21 cellular contexts compared by ENCODE assay signal in genomic region chr6:122422003-122422402, GRCh38. TPM values are rescaled to one million over a fixed set of nuclear protein-coding genes. Genes with fewer than 3 reads are reported as not detected.
DNase-seq lines count a peak whose midpoint lies in the region; ATAC-seq, FAIRE-seq and TF ChIP-seq lines count a peak whose summit lies in the region.
"Had no signal": no experiment of that assay in that cellular context is flagged by ENCODE, and none has a peak within 500 bp of the region (broad histone marks: within the 10 kb centered on the region; RNA-seq: fewer than 3 reads in every experiment).

No MANE protein-coding gene starts in this region.

- POLR2A ChIA-PET in HepG2 (lab: Yijun Ruan, JAX) = no interaction called here
- POLR2A ChIA-PET in HEK293 (lab: Yijun Ruan, JAX) = no interaction called here
- POLR2A ChIA-PET in K562 (lab: Yijun Ruan, JAX) = no interaction called here

- peaks cover 6 to 72% of the 10 kb centered on the region in 2 experiments for H3K36me3 ChIP-seq in HepG2 (replicated peaks in 1 of 2; ENCODE audit: control insufficient read depth in 1 of 2, insufficient read depth in 2 of 2, low read length in 2 of 2)
- H3K36me3 ChIP-seq in right lobe of liver = peaks cover 0 to 36% (median 0%) of the 10 kb centered on the region in 4 donors
- peaks cover 54 to 93% of the 10 kb centered on the region in 2 experiments for H3K36me3 ChIP-seq in HEK293 (ENCODE audit: control insufficient read depth in 2 of 2, insufficient read depth in 1 of 2, low read length in 2 of 2)
- H3K36me3 ChIP-seq in K562 (ENCODE audit: control insufficient read depth, insufficient read depth, low read length) = peaks cover 92% of the 10 kb centered on the region

- TF ChIP-seq CTCF in HepG2 (CRISPR knock-in tag; IDR thresholded peaks at IDR 0.05) (no peak), right lobe of liver (IDR thresholded peaks at IDR 0.05) (no peak), HEK293 (tag by site-specific recombination; IDR thresholded peaks at IDR 0.05) (no peak), K562 (IDR thresholded peaks at IDR 0.05 in 2 of 3, conservative IDR thresholded peaks at IDR 0.05 in 1 of 3; ENCODE audit: insufficient read depth in 2 of 3, low read depth in 1 of 3, low read length in 3 of 3) (no peak)

- H4K20me1 ChIP-seq in HepG2 (ENCODE audit: insufficient read depth, low read length) = no peaks in the 10 kb centered on the region
- no peaks in the 10 kb centered on the region for H4K20me1 ChIP-seq in K562 (replicated peaks; ENCODE audit: control insufficient read depth, insufficient read depth, low read length)
- H4K20me1 ChIP-seq: BLaER1 treated with 17β-estradiol and CSF1 and Interleukin-3, amounts not matched to agents 10 nM and 100 nM had no signal

- H3K9me1 ChIP-seq in K562 (ENCODE audit: control insufficient read depth, insufficient read depth, low read length) = no peaks in the 10 kb centered on the region

- CTCF ChIA-PET in HepG2 (lab: Yijun Ruan, JAX; ENCODE audit: low intra/inter-chr PET ratio, low total read pairs) (no interaction called here), HEK293 (lab: Yijun Ruan, JAX) (interaction anchor here (0.6 kb wide), 1 partner anchor 237 kb away, joined by 3 read pairs; no protein-coding TSS in a partner anchor), K562 (lab: Yijun Ruan, JAX; ENCODE audit: low intra/inter-chr PET ratio) (no interaction called here)

- no peak for TF ChIP-seq EP300 in HepG2 (IDR thresholded peaks at IDR 0.05; ENCODE audit: low read depth in 2 of 2, low read length in 2 of 2)
- no peak for TF ChIP-seq EP300 in HepG2 (CRISPR knock-in tag; IDR thresholded peaks at IDR 0.05; ENCODE audit: borderline replicate concordance)
- TF ChIP-seq EP300 in K562 (IDR thresholded peaks at IDR 0.05; ENCODE audit: low read length) = no peak

- H3K4me2 ChIP-seq in HepG2 (ENCODE audit: low read depth, low read length) (no peak overlapping the region), K562 (ENCODE audit: insufficient read depth, low read length) (no peak overlapping the region)
- H3K4me2 ChIP-seq: A549; BLaER1 treated with 17β-estradiol and CSF1 and Interleukin-3, amounts not matched to agents 10 nM and 100 nM had no signal

- H2AFZ ChIP-seq in HepG2 (ENCODE audit: low read length) (no peak overlapping the region), K562 (ENCODE audit: low read depth, low read length) (no peak overlapping the region)

- no peaks in the 10 kb centered on the region for H3K4me1 ChIP-seq in HepG2 (ENCODE audit: insufficient read depth, low read length)
- no peaks in the 10 kb centered on the region for H3K4me1 ChIP-seq in right lobe of liver
- H3K4me1 ChIP-seq in HEK293 (ENCODE audit: control insufficient read depth, insufficient read depth, low read length) = peaks cover 5% of the 10 kb centered on the region
- H3K4me1 ChIP-seq in K562 (replicated peaks in 1 of 2; ENCODE audit: control insufficient read depth in 2 of 2, insufficient read depth in 2 of 2, low read length in 2 of 2) = no peaks in the 10 kb centered on the region
- H3K4me1 ChIP-seq: A549, Caco-2 had no signal

- H3K27me3 ChIP-seq in HepG2 (ENCODE audit: control insufficient read depth in 1 of 2, insufficient read depth in 2 of 2, low read length in 2 of 2) = no peaks in the 10 kb centered on the region
- no peaks in the 10 kb centered on the region for H3K27me3 ChIP-seq in right lobe of liver
- H3K27me3 ChIP-seq in K562 (ENCODE audit: control insufficient read depth in 2 of 2, insufficient read depth in 2 of 2, low read length in 2 of 2) = no peaks in the 10 kb centered on the region
- H3K27me3 ChIP-seq: BLaER1 treated with 17β-estradiol and CSF1 and Interleukin-3, amounts not matched to agents 10 nM and 100 nM had no signal

- ATAC-seq in HepG2 (no peak), right lobe of liver (no peak), K562 (no peak)
- ATAC-seq: A549; CD8-positive, alpha-beta T cell had no signal

- no peak for TF ChIP-seq POLR2A in HepG2 (IDR thresholded peaks at IDR 0.05; ENCODE audit: insufficient read depth in 1 of 2, low read depth in 2 of 2, low read length in 2 of 2)
- no peak for TF ChIP-seq POLR2A in right lobe of liver (IDR thresholded peaks at IDR 0.05)
- no peak for TF ChIP-seq POLR2A in K562 (conservative IDR thresholded peaks at IDR 0.05)

- intact Hi-C loops in HepG2 (cut with micrococcal nuclease; ENCODE audit: unreplicated experiment) = no loop called here
- intact Hi-C loops in right lobe of liver (cut with DNase I) = no loop called here
- intact Hi-C loops in K562 (cut with micrococcal nuclease) = no loop called here

- TF ChIP-seq RAD21 in HepG2 (CRISPR knock-in tag; IDR thresholded peaks at IDR 0.05) (no peak), K562 (CRISPR knock-in tag; conservative IDR thresholded peaks at IDR 0.05 in 1 of 2, IDR thresholded peaks at IDR 0.05 in 1 of 2) (no peak)

- BruUV-seq in HepG2 (replicated peaks; lab: Mats Ljungman, UMichigan) (no TSS peak), K562 (replicated peaks; lab: Mats Ljungman, UMichigan) (no TSS peak)

- H3K9me3 ChIP-seq in HepG2 (ENCODE audit: low read length) (no peaks in the 10 kb centered on the region), right lobe of liver (no peaks in the 10 kb centered on the region), HEK293 (ENCODE audit: control insufficient read depth, insufficient read depth, low read depth, low read length) (no peaks in the 10 kb centered on the region), K562 (replicated peaks; ENCODE audit: control insufficient read depth, insufficient read depth, low read depth, low read length) (no peaks in the 10 kb centered on the region)
- H3K9me3 ChIP-seq: A549; BLaER1 treated with 17β-estradiol and CSF1 and Interleukin-3, amounts not matched to agents 10 nM and 100 nM; Caco-2 had no signal

- WGBS in HepG2 (ENCODE audit: low lambda C conversion rate) = 99% methylated on average over 2 of the region's 2 CpGs
- WGBS in right lobe of liver (ENCODE audit: insufficient coverage, low coverage, low lambda C conversion rate, missing lambda C conversion rate) = 97% methylated on average over 2 of the region's 2 CpGs
- 92% methylated on average over 2 of the region's 2 CpGs for WGBS in K562 (ENCODE audit: insufficient coverage, low coverage, missing lambda C conversion rate)

- H3K27ac ChIP-seq in HepG2 (ENCODE audit: extremely low read length, insufficient read depth, low read length) (no peak overlapping the region), right lobe of liver (no peak overlapping the region), HEK293 (ENCODE audit: extremely low read depth, low read depth, low read length) (no peak overlapping the region), K562 (ENCODE audit: extremely low read depth, low read depth, low read length) (no peak overlapping the region)
- H3K27ac ChIP-seq: 22Rv1; A549; BLaER1 treated with 17β-estradiol and CSF1 and Interleukin-3, amounts not matched to agents 10 nM and 100 nM; C4-2B had no signal

- in situ Hi-C loops in HepG2 (cut with HindIII; ENCODE audit: extremely low pct_ligation_motif_present, low pct_unique_long_range_greater_than_20kb) = no loop called here
- in situ Hi-C loops in K562 (cut with MboI) = no loop called here

- H3K4me3 ChIP-seq in HepG2 (replicated peaks in 1 of 3; ENCODE audit: insufficient read depth in 1 of 3, low read depth in 2 of 3, low read length in 3 of 3) (no peak overlapping the region), right lobe of liver (no peak overlapping the region), HEK293 (ENCODE audit: low read depth, low read length) (no peak overlapping the region), K562 (no peak overlapping the region)
- H3K4me3 ChIP-seq: A549; BLaER1 treated with 17β-estradiol and CSF1 and Interleukin-3, amounts not matched to agents 10 nM and 100 nM had no signal

- H3K79me2 ChIP-seq in HepG2 (ENCODE audit: insufficient read depth, low read length) = no peaks in the 10 kb centered on the region
- H3K79me2 ChIP-seq in K562 (ENCODE audit: control insufficient read depth, insufficient read depth, low read length) = no peaks in the 10 kb centered on the region

- FAIRE-seq in HepG2 (lab: Jason Lieb, UNC) (no peak), K562 (lab: Jason Lieb, UNC) (no peak)
- FAIRE-seq: A549 had no signal

- DNase-seq in HepG2 (ENCODE audit: low spot score) = no peak
- DNase-seq in right lobe of liver = no peak
- DNase-seq in K562 (ENCODE audit: extremely low read depth in 1 of 4, low spot score in 3 of 4) = no peak
- DNase-seq in DMS153 (lab: John Stamatoyannopoulos, UW) = no peak
- no peak for DNase-seq in HuH-7 (ENCODE audit: low spot score)
- no peak for DNase-seq in mucosa of gallbladder (ENCODE audit: low spot score)
- DNase-seq: AML-193; Caco-2; Calu3; CD4-positive, alpha-beta T cell; CD8-positive, alpha-beta T cell; DMS53; DMS79; DND-41; EL; GF-D8 had no signal

- H3K9ac ChIP-seq in HepG2 (ENCODE audit: insufficient read depth, low read depth, low read length) = no peak overlapping the region
- no peak overlapping the region for H3K9ac ChIP-seq in K562 (ENCODE audit: insufficient read depth in 1 of 2, low read depth in 2 of 2, low read length in 2 of 2)
- H3K9ac ChIP-seq: BLaER1 treated with 17β-estradiol and CSF1 and Interleukin-3, amounts not matched to agents 10 nM and 100 nM had no signal

RNA-seq across cellular contexts. Expression of gene HSF2, which starts 22.6 kb away (rescaled TPM):
- total RNA-seq in HepG2 (2016; rRNA removed; fragmentation: Illumina TruSeq; extraction: Trizol) (24.8 and 27.6 TPM in 2 replicates), right lobe of liver (1 to 10 TPM; 2.6 to 4.7 (median 3.3) TPM), K562 (2014; rRNA removed) (22.8 and 23.2 TPM in 2 replicates), K562 (2014; rRNA removed; fragmentation: Illumina TruSeq; extraction: Trizol) (29.7 and 31.1 TPM in 2 replicates), K562 (2015; rRNA removed; fragmentation: Illumina TruSeq; extraction: Trizol) (25.2 and 26.1 TPM in 2 replicates), K562 (2021) (19.1 and 19.7 TPM in 2 replicates), mucosa of gallbladder (9.3 TPM)
- 7.1 and 10.7 TPM in 2 replicates for total RNA-seq in HepG2 (2016; cell fraction: cytosol; rRNA removed; fragmentation: Illumina TruSeq; extraction: Trizol; ENCODE audit: low read depth)
- total RNA-seq in HepG2 (2016; cell fraction: insoluble cytoplasmic fraction; rRNA removed; fragmentation: Illumina TruSeq; extraction: Trizol) = 29.5 and 35.3 TPM in 2 replicates
- total RNA-seq in HepG2 (2016; cell fraction: membrane; rRNA removed; fragmentation: Illumina TruSeq; extraction: Trizol) = 14.0 and 17.8 TPM in 2 replicates
- total RNA-seq in HepG2 (2016; cell fraction: nucleus; rRNA removed; fragmentation: Illumina TruSeq; extraction: Trizol) = 26.6 and 30.2 TPM in 2 replicates
- polyA plus RNA-seq in HepG2 (2011; rRNA removed) (22.1 and 26.4 TPM in 2 replicates), K562 (2011; rRNA removed) (67.8 and 73.1 TPM in 2 replicates), K562 (2014; fragmentation: Illumina TruSeq; extraction: Trizol) (26.3 and 29.2 TPM in 2 replicates), K562 (2014; fragmentation: Nextera tagmentation; extraction: Ambion mirVana) (10 to 100 TPM; 27.2 to 39.0 TPM), K562 (2014; rRNA removed) (30.7 and 33.4 TPM in 2 replicates)
- polyA plus RNA-seq in HepG2 (2011; cell fraction: cytosol; rRNA removed) = 12.7 and 16.8 TPM in 2 replicates
- 18.7 and 22.0 TPM in 2 replicates for polyA plus RNA-seq in HepG2 (2011; cell fraction: nucleus; rRNA removed)
- 11.0 and 12.2 TPM in 2 replicates for polyA plus RNA-seq in HepG2 (2012)
- polyA plus RNA-seq in HepG2 (2016; cell fraction: cytosol; fragmentation: Illumina TruSeq; extraction: Trizol; ENCODE audit: low read depth) = 1.6 and 1.8 TPM in 2 replicates
- 21.4 and 22.2 TPM in 2 replicates for polyA plus RNA-seq in HepG2 (2016; cell fraction: insoluble cytoplasmic fraction; fragmentation: Illumina TruSeq; extraction: Trizol; ENCODE audit: low read depth)
- 3.8 TPM in 2 replicates for polyA plus RNA-seq in HepG2 (2016; cell fraction: membrane; fragmentation: Illumina TruSeq; extraction: Trizol; ENCODE audit: low read depth)
- polyA plus RNA-seq in HepG2 (2016; cell fraction: nucleus; fragmentation: Illumina TruSeq; extraction: Trizol; ENCODE audit: insufficient read depth, low read depth) = 27.2 and 28.0 TPM in 2 replicates
- 12.3 and 24.7 TPM in 2 replicates for polyA minus RNA-seq in HepG2 (2011; rRNA and poly(A)+ RNA removed; ENCODE audit: low replicate concordance)
- polyA minus RNA-seq in HepG2 (2011; cell fraction: cytosol; rRNA and poly(A)+ RNA removed) = 15.3 and 17.6 TPM in 2 replicates
- 33.7 and 35.9 TPM in 2 replicates for polyA minus RNA-seq in HepG2 (2011; cell fraction: nucleus; rRNA and poly(A)+ RNA removed)
- 15.6 and 37.3 TPM in 2 replicates for total RNA-seq in K562 (2011; cell fraction: chromatin; rRNA removed; ENCODE audit: low replicate concordance)
- total RNA-seq in K562 (2011; cell fraction: nucleolus; rRNA removed) = 8.2 and 21.1 TPM in 2 replicates
- total RNA-seq in K562 (2011; cell fraction: nucleoplasm; rRNA removed) = 16.1 and 18.7 TPM in 2 replicates
- polyA plus RNA-seq in K562 (2011; cell fraction: cytosol; rRNA removed) = 16.7 and 30.5 TPM in 2 replicates
- polyA plus RNA-seq in K562 (2011; cell fraction: nucleus; rRNA removed) = 67.4 and 82.0 TPM in 2 replicates
- 13.0 and 13.7 TPM in 2 replicates for polyA plus RNA-seq in K562 (2012)
- polyA minus RNA-seq in K562 (2011; rRNA and poly(A)+ RNA removed) = 67.8 and 70.2 TPM in 2 replicates
- polyA minus RNA-seq in K562 (2011; cell fraction: cytosol; rRNA and poly(A)+ RNA removed) = 18.6 and 24.0 TPM in 2 replicates
- polyA minus RNA-seq in K562 (2011; cell fraction: nucleus; rRNA and poly(A)+ RNA removed) = 19.1 and 31.4 TPM in 2 replicates

RNA-seq across cellular contexts. Expression of gene SERINC1, which starts 49.6 kb away (rescaled TPM):
- total RNA-seq in HepG2 (2016; rRNA removed; fragmentation: Illumina TruSeq; extraction: Trizol) (62.2 and 112 TPM in 2 replicates), right lobe of liver (100 to 1,000 TPM in 4 of 6 experiments, 10 to 100 TPM in 2; 83.6 to 114 (median 102) TPM), K562 (2014; rRNA removed) (27.3 and 28.8 TPM in 2 replicates), K562 (2014; rRNA removed; fragmentation: Illumina TruSeq; extraction: Trizol) (59.6 and 71.7 TPM in 2 replicates), K562 (2015; rRNA removed; fragmentation: Illumina TruSeq; extraction: Trizol) (36.1 and 39.7 TPM in 2 replicates), K562 (2021) (31.7 and 34.3 TPM in 2 replicates), mucosa of gallbladder (190 TPM)
- 5.4 and 6.5 TPM in 2 replicates for total RNA-seq in HepG2 (2016; cell fraction: cytosol; rRNA removed; fragmentation: Illumina TruSeq; extraction: Trizol; ENCODE audit: low read depth)
- total RNA-seq in HepG2 (2016; cell fraction: insoluble cytoplasmic fraction; rRNA removed; fragmentation: Illumina TruSeq; extraction: Trizol) = 61.8 and 116 TPM in 2 replicates
- total RNA-seq in HepG2 (2016; cell fraction: membrane; rRNA removed; fragmentation: Illumina TruSeq; extraction: Trizol) = 16.8 and 22.0 TPM in 2 replicates
- total RNA-seq in HepG2 (2016; cell fraction: nucleus; rRNA removed; fragmentation: Illumina TruSeq; extraction: Trizol) = 87.4 and 101 TPM in 2 replicates
- polyA plus RNA-seq in HepG2 (2011; rRNA removed) (93.5 and 97.7 TPM in 2 replicates), K562 (2011; rRNA removed) (41.2 and 64.6 TPM in 2 replicates), K562 (2014; fragmentation: Illumina TruSeq; extraction: Trizol) (46.1 and 47.9 TPM in 2 replicates), K562 (2014; fragmentation: Nextera tagmentation; extraction: Ambion mirVana) (10 to 100 TPM; 33.2 to 37.3 TPM), K562 (2014; rRNA removed) (41.0 and 42.2 TPM in 2 replicates)
- 47.2 and 97.2 TPM in 2 replicates for polyA plus RNA-seq in HepG2 (2011; cell fraction: cytosol; rRNA removed)
- polyA plus RNA-seq in HepG2 (2011; cell fraction: nucleus; rRNA removed) = 12.1 and 22.2 TPM in 2 replicates
- 161 and 173 TPM in 2 replicates for polyA plus RNA-seq in HepG2 (2012)
- polyA plus RNA-seq in HepG2 (2016; cell fraction: cytosol; fragmentation: Illumina TruSeq; extraction: Trizol; ENCODE audit: low read depth) = 3.2 and 3.6 TPM in 2 replicates
- polyA plus RNA-seq in HepG2 (2016; cell fraction: insoluble cytoplasmic fraction; fragmentation: Illumina TruSeq; extraction: Trizol; ENCODE audit: low read depth) = 47.0 and 52.4 TPM in 2 replicates
- polyA plus RNA-seq in HepG2 (2016; cell fraction: membrane; fragmentation: Illumina TruSeq; extraction: Trizol; ENCODE audit: low read depth) = 6.6 and 9.2 TPM in 2 replicates
- polyA plus RNA-seq in HepG2 (2016; cell fraction: nucleus; fragmentation: Illumina TruSeq; extraction: Trizol; ENCODE audit: insufficient read depth, low read depth) = 94.6 and 98.2 TPM in 2 replicates
- polyA minus RNA-seq in HepG2 (2011; rRNA and poly(A)+ RNA removed; ENCODE audit: low replicate concordance) = 37.1 and 104 TPM in 2 replicates
- polyA minus RNA-seq in HepG2 (2011; cell fraction: cytosol; rRNA and poly(A)+ RNA removed) = 116 and 151 TPM in 2 replicates
- 74.0 and 95.7 TPM in 2 replicates for polyA minus RNA-seq in HepG2 (2011; cell fraction: nucleus; rRNA and poly(A)+ RNA removed)
- 38.5 and 69.1 TPM in 2 replicates for total RNA-seq in K562 (2011; cell fraction: chromatin; rRNA removed; ENCODE audit: low replicate concordance)
- 36.2 and 45.5 TPM in 2 replicates for total RNA-seq in K562 (2011; cell fraction: nucleolus; rRNA removed)
- 60.6 and 64.2 TPM in 2 replicates for total RNA-seq in K562 (2011; cell fraction: nucleoplasm; rRNA removed)
- 11.4 and 28.5 TPM in 2 replicates for polyA plus RNA-seq in K562 (2011; cell fraction: cytosol; rRNA removed)
- polyA plus RNA-seq in K562 (2011; cell fraction: nucleus; rRNA removed) = 5.9 and 7.8 TPM in 2 replicates
- polyA plus RNA-seq in K562 (2012) = 36.2 and 48.5 TPM in 2 replicates
- polyA minus RNA-seq in K562 (2011; rRNA and poly(A)+ RNA removed) = 84.9 and 96.4 TPM in 2 replicates
- 25.8 and 31.9 TPM in 2 replicates for polyA minus RNA-seq in K562 (2011; cell fraction: cytosol; rRNA and poly(A)+ RNA removed)
- polyA minus RNA-seq in K562 (2011; cell fraction: nucleus; rRNA and poly(A)+ RNA removed) = 10.9 and 19.4 TPM in 2 replicates
